ENCODE assay signal across 2 cellular contexts in the genomic region with DNA sequence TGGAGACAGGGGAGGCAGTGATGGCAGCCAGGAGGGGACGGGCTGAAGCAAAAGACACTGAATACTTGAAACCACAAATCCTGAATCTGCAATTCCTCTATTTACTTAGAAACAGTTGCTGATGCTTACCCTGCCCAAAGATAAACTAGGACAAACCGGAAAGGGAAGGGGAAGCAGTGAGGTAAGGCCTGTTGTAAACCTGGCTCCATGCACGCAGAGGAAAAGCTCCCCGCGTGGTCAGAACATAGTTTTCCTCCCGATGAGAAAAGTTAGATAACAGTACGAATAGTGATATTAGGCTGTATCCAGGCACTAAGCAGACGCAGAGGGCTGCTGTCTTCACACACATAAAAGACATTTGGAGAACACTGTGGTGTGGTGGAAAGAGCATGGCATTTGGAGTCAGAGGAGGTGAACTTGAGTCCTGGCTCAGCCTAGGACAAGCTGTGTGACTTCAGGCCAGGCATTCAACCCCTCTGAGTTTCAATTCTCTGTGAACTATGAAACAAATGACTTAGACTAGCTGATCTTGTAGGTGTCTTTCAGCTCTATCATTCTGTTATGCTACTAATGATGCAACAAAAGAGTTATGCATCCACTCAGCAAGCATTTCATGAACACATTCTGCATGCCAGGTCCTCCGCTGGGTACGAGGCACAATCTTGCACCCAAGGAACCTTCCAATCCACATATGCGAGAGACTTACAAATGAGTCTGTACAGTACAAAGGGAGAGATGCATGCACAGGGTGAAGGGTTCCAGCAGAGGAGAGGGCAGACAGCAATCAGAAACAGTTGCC.
TF ChIP-seq lines count a peak whose summit lies in the region.

No MANE protein-coding gene starts in this region.

TF ChIP-seq in HCT116, 20 proteins besides CTCF, POLR2A, EP300 and RAD21 (continued from another document):
- TF ChIP-seq, protein P1, sequence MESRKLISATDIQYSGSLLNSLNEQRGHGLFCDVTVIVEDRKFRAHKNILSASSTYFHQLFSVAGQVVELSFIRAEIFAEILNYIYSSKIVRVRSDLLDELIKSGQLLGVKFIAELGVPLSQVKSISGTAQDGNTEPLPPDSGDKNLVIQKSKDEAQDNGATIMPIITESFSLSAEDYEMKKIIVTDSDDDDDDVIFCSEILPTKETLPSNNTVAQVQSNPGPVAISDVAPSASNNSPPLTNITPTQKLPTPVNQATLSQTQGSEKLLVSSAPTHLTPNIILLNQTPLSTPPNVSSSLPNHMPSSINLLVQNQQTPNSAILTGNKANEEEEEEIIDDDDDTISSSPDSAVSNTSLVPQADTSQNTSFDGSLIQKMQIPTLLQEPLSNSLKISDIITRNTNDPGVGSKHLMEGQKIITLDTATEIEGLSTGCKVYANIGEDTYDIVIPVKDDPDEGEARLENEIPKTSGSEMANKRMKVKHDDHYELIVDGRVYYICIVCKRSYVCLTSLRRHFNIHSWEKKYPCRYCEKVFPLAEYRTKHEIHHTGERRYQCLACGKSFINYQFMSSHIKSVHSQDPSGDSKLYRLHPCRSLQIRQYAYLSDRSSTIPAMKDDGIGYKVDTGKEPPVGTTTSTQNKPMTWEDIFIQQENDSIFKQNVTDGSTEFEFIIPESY (IDR thresholded peaks at IDR 0.05; ENCODE audit: extremely low read depth, insufficient replicate concordance, low read length) = no peak
- TF ChIP-seq TCF7L2 (IDR thresholded peaks at IDR 0.05; ENCODE audit: borderline replicate concordance, extremely low read depth, insufficient read depth, insufficient read length) (no peak), ELF1 (IDR thresholded peaks at IDR 0.05; ENCODE audit: borderline replicate concordance, low read depth) (no peak), FOSL1 (IDR thresholded peaks at IDR 0.05; ENCODE audit: low read depth) (no peak), EGR1 (IDR thresholded peaks at IDR 0.05; ENCODE audit: low read depth) (no peak), ZNF274 (IDR thresholded peaks at IDR 0.05; ENCODE audit: low read depth, low read length) (no peak), CBX3 (IDR thresholded peaks at IDR 0.05; ENCODE audit: low read depth) (no peak), EZH2phosphoT487 (IDR thresholded peaks at IDR 0.05; ENCODE audit: borderline replicate concordance) (no peak), SIN3A (IDR thresholded peaks at IDR 0.05; ENCODE audit: low read depth) (no peak), EZH2 (IDR thresholded peaks at IDR 0.05) (no peak), POLR2AphosphoS5 (IDR thresholded peaks at IDR 0.05; ENCODE audit: low read depth, low read length) (no peak), SRF (IDR thresholded peaks at IDR 0.05; ENCODE audit: low read depth) (no peak)
- TF ChIP-seq, protein P2, sequence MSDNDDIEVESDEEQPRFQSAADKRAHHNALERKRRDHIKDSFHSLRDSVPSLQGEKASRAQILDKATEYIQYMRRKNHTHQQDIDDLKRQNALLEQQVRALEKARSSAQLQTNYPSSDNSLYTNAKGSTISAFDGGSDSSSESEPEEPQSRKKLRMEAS (IDR thresholded peaks at IDR 0.05) = no peak
- TF ChIP-seq, protein P3, sequence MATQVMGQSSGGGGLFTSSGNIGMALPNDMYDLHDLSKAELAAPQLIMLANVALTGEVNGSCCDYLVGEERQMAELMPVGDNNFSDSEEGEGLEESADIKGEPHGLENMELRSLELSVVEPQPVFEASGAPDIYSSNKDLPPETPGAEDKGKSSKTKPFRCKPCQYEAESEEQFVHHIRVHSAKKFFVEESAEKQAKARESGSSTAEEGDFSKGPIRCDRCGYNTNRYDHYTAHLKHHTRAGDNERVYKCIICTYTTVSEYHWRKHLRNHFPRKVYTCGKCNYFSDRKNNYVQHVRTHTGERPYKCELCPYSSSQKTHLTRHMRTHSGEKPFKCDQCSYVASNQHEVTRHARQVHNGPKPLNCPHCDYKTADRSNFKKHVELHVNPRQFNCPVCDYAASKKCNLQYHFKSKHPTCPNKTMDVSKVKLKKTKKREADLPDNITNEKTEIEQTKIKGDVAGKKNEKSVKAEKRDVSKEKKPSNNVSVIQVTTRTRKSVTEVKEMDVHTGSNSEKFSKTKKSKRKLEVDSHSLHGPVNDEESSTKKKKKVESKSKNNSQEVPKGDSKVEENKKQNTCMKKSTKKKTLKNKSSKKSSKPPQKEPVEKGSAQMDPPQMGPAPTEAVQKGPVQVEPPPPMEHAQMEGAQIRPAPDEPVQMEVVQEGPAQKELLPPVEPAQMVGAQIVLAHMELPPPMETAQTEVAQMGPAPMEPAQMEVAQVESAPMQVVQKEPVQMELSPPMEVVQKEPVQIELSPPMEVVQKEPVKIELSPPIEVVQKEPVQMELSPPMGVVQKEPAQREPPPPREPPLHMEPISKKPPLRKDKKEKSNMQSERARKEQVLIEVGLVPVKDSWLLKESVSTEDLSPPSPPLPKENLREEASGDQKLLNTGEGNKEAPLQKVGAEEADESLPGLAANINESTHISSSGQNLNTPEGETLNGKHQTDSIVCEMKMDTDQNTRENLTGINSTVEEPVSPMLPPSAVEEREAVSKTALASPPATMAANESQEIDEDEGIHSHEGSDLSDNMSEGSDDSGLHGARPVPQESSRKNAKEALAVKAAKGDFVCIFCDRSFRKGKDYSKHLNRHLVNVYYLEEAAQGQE (IDR thresholded peaks at IDR 0.05; ENCODE audit: low read depth) = no peak
TF ChIP-seq in HCT116: peak in this region for 0.

TF ChIP-seq in SK-N-SH, 30 proteins besides CTCF, POLR2A, EP300 and RAD21 (continued from another document):
- TF ChIP-seq, protein P4, sequence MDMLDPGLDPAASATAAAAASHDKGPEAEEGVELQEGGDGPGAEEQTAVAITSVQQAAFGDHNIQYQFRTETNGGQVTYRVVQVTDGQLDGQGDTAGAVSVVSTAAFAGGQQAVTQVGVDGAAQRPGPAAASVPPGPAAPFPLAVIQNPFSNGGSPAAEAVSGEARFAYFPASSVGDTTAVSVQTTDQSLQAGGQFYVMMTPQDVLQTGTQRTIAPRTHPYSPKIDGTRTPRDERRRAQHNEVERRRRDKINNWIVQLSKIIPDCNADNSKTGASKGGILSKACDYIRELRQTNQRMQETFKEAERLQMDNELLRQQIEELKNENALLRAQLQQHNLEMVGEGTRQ (IDR thresholded peaks at IDR 0.05; ENCODE audit: borderline replicate concordance, low read depth, low read length) = no peak
- TF ChIP-seq, protein P5, sequence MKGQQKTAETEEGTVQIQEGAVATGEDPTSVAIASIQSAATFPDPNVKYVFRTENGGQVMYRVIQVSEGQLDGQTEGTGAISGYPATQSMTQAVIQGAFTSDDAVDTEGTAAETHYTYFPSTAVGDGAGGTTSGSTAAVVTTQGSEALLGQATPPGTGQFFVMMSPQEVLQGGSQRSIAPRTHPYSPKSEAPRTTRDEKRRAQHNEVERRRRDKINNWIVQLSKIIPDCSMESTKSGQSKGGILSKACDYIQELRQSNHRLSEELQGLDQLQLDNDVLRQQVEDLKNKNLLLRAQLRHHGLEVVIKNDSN (IDR thresholded peaks at IDR 0.05; ENCODE audit: borderline replicate concordance, low read depth) = no peak
- TF ChIP-seq FOXJ3 (CRISPR knock-in tag; IDR thresholded peaks at IDR 0.05) (no peak), NFIC (IDR thresholded peaks at IDR 0.05; ENCODE audit: borderline replicate concordance) (no peak), JUND (IDR thresholded peaks at IDR 0.05) (no peak), EZH2phosphoT487 (IDR thresholded peaks at IDR 0.05; ENCODE audit: borderline replicate concordance, low read depth) (no peak), MEF2A (IDR thresholded peaks at IDR 0.05; ENCODE audit: borderline replicate concordance, low read depth) (no peak), RCOR1 (IDR thresholded peaks at IDR 0.05; ENCODE audit: low read length) (no peak), TEAD4 (IDR thresholded peaks at IDR 0.05; ENCODE audit: borderline replicate concordance, insufficient read depth) (no peak), CHD2 (IDR thresholded peaks at IDR 0.05; ENCODE audit: low read length, partially characterized antibody) (no peak)
- TF ChIP-seq, protein P6, sequence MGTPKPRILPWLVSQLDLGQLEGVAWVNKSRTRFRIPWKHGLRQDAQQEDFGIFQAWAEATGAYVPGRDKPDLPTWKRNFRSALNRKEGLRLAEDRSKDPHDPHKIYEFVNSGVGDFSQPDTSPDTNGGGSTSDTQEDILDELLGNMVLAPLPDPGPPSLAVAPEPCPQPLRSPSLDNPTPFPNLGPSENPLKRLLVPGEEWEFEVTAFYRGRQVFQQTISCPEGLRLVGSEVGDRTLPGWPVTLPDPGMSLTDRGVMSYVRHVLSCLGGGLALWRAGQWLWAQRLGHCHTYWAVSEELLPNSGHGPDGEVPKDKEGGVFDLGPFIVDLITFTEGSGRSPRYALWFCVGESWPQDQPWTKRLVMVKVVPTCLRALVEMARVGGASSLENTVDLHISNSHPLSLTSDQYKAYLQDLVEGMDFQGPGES (IDR thresholded peaks at IDR 0.05; ENCODE audit: low read depth, low read length) = no peak
